In the genomic region with DNA sequence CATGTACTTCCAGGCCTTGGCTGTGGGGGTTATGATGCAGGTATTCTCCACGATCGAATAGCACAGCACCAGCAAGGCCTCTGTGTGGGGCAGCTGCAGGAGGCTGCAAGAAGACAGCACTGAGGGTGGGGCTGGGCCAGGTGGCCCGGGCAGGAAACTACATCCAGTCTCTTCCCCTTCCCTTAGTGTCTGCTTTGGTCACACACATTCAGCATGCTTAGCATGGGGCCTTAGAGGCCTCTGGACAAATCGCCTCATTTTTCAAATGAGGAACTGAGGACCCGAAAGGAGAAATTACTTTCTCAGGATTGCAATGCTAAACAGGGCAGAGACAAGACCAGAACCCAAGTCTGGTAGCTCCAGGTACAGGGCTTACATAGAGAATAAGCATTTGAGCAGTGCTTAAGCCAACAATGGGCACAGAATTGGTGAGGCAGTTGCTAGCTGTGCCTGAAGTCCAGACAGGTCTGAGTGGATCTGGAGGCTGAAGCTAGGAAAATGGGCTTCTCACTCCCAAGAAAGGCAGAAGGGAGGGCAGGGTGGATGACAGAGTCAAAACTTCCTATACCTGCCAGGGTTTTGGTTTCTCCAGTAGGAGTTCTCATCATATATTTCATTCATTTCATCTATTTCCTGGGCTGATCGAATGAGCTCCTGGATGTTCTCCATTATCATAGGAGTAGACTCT, we compare ENCODE assay signal across 1 cellular context.
TF ChIP-seq lines count a peak whose summit lies in the region.

No MANE protein-coding gene starts in this region.

TF ChIP-seq in HepG2, 621 proteins besides CTCF, POLR2A, EP300 and RAD21:
- TF ChIP-seq SRY (CRISPR knock-in tag; IDR thresholded peaks at IDR 0.05) (no peak), ZNF430 (CRISPR knock-in tag; IDR thresholded peaks at IDR 0.05) (no peak), PPARG (CRISPR knock-in tag; conservative IDR thresholded peaks at IDR 0.05) (no peak), TBP (CRISPR knock-in tag; IDR thresholded peaks at IDR 0.05) (no peak), ZBTB8A (CRISPR knock-in tag; IDR thresholded peaks at IDR 0.05; ENCODE audit: borderline replicate concordance, low read depth) (no peak), ZNF329 (CRISPR knock-in tag; IDR thresholded peaks at IDR 0.05; ENCODE audit: low read depth) (0 out of 2 replicates have a peak, but pooled peaks have one; percentile 57), NR2F2 (IDR thresholded peaks at IDR 0.05; ENCODE audit: borderline replicate concordance, low read depth) (no peak), ARID2 (CRISPR knock-in tag; IDR thresholded peaks at IDR 0.05; ENCODE audit: borderline replicate concordance) (no peak), ZNF274 (CRISPR knock-in tag; IDR thresholded peaks at IDR 0.05) (peak; percentile 90; the same call in 1 of the 2 replicates), STAG1 (CRISPR knock-in tag; IDR thresholded peaks at IDR 0.05) (no peak)
- TF ChIP-seq, protein P1, sequence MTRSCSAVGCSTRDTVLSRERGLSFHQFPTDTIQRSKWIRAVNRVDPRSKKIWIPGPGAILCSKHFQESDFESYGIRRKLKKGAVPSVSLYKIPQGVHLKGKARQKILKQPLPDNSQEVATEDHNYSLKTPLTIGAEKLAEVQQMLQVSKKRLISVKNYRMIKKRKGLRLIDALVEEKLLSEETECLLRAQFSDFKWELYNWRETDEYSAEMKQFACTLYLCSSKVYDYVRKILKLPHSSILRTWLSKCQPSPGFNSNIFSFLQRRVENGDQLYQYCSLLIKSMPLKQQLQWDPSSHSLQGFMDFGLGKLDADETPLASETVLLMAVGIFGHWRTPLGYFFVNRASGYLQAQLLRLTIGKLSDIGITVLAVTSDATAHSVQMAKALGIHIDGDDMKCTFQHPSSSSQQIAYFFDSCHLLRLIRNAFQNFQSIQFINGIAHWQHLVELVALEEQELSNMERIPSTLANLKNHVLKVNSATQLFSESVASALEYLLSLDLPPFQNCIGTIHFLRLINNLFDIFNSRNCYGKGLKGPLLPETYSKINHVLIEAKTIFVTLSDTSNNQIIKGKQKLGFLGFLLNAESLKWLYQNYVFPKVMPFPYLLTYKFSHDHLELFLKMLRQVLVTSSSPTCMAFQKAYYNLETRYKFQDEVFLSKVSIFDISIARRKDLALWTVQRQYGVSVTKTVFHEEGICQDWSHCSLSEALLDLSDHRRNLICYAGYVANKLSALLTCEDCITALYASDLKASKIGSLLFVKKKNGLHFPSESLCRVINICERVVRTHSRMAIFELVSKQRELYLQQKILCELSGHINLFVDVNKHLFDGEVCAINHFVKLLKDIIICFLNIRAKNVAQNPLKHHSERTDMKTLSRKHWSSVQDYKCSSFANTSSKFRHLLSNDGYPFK (CRISPR knock-in tag; IDR thresholded peaks at IDR 0.05; ENCODE audit: borderline replicate concordance): no peak
- TF ChIP-seq, protein P2, sequence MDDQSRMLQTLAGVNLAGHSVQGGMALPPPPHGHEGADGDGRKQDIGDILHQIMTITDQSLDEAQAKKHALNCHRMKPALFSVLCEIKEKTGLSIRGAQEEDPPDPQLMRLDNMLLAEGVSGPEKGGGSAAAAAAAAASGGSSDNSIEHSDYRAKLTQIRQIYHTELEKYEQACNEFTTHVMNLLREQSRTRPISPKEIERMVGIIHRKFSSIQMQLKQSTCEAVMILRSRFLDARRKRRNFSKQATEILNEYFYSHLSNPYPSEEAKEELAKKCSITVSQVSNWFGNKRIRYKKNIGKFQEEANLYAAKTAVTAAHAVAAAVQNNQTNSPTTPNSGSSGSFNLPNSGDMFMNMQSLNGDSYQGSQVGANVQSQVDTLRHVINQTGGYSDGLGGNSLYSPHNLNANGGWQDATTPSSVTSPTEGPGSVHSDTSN (CRISPR knock-in tag; IDR thresholded peaks at IDR 0.05; ENCODE audit: borderline replicate concordance): no peak
- TF ChIP-seq, protein P3, sequence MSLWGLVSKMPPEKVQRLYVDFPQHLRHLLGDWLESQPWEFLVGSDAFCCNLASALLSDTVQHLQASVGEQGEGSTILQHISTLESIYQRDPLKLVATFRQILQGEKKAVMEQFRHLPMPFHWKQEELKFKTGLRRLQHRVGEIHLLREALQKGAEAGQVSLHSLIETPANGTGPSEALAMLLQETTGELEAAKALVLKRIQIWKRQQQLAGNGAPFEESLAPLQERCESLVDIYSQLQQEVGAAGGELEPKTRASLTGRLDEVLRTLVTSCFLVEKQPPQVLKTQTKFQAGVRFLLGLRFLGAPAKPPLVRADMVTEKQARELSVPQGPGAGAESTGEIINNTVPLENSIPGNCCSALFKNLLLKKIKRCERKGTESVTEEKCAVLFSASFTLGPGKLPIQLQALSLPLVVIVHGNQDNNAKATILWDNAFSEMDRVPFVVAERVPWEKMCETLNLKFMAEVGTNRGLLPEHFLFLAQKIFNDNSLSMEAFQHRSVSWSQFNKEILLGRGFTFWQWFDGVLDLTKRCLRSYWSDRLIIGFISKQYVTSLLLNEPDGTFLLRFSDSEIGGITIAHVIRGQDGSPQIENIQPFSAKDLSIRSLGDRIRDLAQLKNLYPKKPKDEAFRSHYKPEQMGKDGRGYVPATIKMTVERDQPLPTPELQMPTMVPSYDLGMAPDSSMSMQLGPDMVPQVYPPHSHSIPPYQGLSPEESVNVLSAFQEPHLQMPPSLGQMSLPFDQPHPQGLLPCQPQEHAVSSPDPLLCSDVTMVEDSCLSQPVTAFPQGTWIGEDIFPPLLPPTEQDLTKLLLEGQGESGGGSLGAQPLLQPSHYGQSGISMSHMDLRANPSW (CRISPR knock-in tag; IDR thresholded peaks at IDR 0.05; ENCODE audit: borderline replicate concordance): no peak
TF ChIP-seq in HepG2: peak in this region for 2.
